In the genomic region with DNA sequence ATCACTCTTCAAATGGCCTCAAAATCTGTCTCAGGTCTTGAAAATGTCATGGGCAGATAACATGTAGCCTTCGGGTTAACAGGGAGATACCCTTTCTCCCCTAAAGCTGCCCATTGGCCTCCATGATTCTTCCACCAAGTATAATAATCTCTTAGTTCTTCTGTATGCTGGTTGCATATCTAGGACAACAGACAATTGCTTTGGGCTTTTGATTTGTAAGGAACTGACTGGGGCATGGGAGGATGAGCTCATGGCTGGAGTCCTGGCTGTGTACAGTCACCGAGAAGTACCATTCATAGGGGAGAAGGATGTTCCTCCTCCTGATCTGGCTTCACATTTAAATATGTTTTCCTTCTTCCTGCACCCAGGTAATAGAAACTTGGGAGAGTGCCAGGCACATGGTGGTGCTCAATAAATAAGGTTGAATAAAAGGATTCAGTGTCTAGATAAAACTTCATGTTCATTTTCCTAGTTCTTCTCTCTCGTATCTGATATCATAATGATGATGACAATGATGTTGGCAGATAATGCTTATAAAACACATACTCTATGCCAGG, we compare ENCODE assay signal across 2 cellular contexts.
A peak's percentile ranks its signal among the peaks of the same experiment; 100 is the strongest.
TF ChIP-seq lines count a peak whose summit lies in the region.

No MANE protein-coding gene starts in this region.

TF ChIP-seq in HCT116, 20 proteins besides CTCF, POLR2A, EP300 and RAD21:
- TF ChIP-seq ELF1 (IDR thresholded peaks at IDR 0.05; ENCODE audit: borderline replicate concordance, low read depth) (no peak), EZH2phosphoT487 (IDR thresholded peaks at IDR 0.05; ENCODE audit: borderline replicate concordance) (no peak), ZNF274 (IDR thresholded peaks at IDR 0.05; ENCODE audit: low read depth, low read length) (no peak), POLR2AphosphoS5 (IDR thresholded peaks at IDR 0.05; ENCODE audit: low read depth, low read length) (no peak), FOSL1 (IDR thresholded peaks at IDR 0.05; ENCODE audit: low read depth) (no peak), SRF (IDR thresholded peaks at IDR 0.05; ENCODE audit: low read depth) (no peak), EZH2 (IDR thresholded peaks at IDR 0.05) (no peak), SIN3A (IDR thresholded peaks at IDR 0.05; ENCODE audit: low read depth) (no peak), YY1 (IDR thresholded peaks at IDR 0.05; ENCODE audit: extremely low read depth, insufficient replicate concordance, low read depth, low read length) (no peak), ZFX (IDR thresholded peaks at IDR 0.05) (no peak), CEBPB (IDR thresholded peaks at IDR 0.05; ENCODE audit: low read depth) (no peak), JUND (IDR thresholded peaks at IDR 0.05) (no peak), EGR1 (IDR thresholded peaks at IDR 0.05; ENCODE audit: low read depth) (no peak), SP1 (IDR thresholded peaks at IDR 0.05; ENCODE audit: low read depth) (no peak)
- TF ChIP-seq, protein P1, sequence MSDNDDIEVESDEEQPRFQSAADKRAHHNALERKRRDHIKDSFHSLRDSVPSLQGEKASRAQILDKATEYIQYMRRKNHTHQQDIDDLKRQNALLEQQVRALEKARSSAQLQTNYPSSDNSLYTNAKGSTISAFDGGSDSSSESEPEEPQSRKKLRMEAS (IDR thresholded peaks at IDR 0.05) = no peak
- TF ChIP-seq, protein P2, sequence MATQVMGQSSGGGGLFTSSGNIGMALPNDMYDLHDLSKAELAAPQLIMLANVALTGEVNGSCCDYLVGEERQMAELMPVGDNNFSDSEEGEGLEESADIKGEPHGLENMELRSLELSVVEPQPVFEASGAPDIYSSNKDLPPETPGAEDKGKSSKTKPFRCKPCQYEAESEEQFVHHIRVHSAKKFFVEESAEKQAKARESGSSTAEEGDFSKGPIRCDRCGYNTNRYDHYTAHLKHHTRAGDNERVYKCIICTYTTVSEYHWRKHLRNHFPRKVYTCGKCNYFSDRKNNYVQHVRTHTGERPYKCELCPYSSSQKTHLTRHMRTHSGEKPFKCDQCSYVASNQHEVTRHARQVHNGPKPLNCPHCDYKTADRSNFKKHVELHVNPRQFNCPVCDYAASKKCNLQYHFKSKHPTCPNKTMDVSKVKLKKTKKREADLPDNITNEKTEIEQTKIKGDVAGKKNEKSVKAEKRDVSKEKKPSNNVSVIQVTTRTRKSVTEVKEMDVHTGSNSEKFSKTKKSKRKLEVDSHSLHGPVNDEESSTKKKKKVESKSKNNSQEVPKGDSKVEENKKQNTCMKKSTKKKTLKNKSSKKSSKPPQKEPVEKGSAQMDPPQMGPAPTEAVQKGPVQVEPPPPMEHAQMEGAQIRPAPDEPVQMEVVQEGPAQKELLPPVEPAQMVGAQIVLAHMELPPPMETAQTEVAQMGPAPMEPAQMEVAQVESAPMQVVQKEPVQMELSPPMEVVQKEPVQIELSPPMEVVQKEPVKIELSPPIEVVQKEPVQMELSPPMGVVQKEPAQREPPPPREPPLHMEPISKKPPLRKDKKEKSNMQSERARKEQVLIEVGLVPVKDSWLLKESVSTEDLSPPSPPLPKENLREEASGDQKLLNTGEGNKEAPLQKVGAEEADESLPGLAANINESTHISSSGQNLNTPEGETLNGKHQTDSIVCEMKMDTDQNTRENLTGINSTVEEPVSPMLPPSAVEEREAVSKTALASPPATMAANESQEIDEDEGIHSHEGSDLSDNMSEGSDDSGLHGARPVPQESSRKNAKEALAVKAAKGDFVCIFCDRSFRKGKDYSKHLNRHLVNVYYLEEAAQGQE (IDR thresholded peaks at IDR 0.05; ENCODE audit: low read depth) = no peak
- TF ChIP-seq, protein P3, sequence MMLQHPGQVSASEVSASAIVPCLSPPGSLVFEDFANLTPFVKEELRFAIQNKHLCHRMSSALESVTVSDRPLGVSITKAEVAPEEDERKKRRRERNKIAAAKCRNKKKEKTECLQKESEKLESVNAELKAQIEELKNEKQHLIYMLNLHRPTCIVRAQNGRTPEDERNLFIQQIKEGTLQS (IDR thresholded peaks at IDR 0.05) = no peak
- TF ChIP-seq, protein P4, sequence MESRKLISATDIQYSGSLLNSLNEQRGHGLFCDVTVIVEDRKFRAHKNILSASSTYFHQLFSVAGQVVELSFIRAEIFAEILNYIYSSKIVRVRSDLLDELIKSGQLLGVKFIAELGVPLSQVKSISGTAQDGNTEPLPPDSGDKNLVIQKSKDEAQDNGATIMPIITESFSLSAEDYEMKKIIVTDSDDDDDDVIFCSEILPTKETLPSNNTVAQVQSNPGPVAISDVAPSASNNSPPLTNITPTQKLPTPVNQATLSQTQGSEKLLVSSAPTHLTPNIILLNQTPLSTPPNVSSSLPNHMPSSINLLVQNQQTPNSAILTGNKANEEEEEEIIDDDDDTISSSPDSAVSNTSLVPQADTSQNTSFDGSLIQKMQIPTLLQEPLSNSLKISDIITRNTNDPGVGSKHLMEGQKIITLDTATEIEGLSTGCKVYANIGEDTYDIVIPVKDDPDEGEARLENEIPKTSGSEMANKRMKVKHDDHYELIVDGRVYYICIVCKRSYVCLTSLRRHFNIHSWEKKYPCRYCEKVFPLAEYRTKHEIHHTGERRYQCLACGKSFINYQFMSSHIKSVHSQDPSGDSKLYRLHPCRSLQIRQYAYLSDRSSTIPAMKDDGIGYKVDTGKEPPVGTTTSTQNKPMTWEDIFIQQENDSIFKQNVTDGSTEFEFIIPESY (IDR thresholded peaks at IDR 0.05; ENCODE audit: extremely low read depth, insufficient replicate concordance, low read length) = no peak

TF ChIP-seq in K562, 482 proteins besides CTCF, POLR2A, EP300 and RAD21:
- TF ChIP-seq CBFA2T2 (conservative IDR thresholded peaks at IDR 0.05) = peak; percentile 32; the same call in 1 of the 2 replicates
- TF ChIP-seq SMARCA5 (IDR thresholded peaks at IDR 0.05) = no peak
- TF ChIP-seq KDM1A (IDR thresholded peaks at IDR 0.05) = peak; percentile 23 to 25; a peak in 1 of 4 replicates
- TF ChIP-seq TCF3 (CRISPR knock-in tag; IDR thresholded peaks at IDR 0.05) = peak; percentile 53; the same call in 1 of the 2 replicates
- no peak for TF ChIP-seq GTF2A2 (tag; IDR thresholded peaks at IDR 0.05)
- TF ChIP-seq, protein P3 (IDR thresholded peaks at IDR 0.05) = peak; percentile 34; the same call in 1 of the 2 replicates
- TF ChIP-seq, protein P3 (CRISPR knock-in tag; conservative IDR thresholded peaks at IDR 0.05) = no peak
- TF ChIP-seq TAL1 (IDR thresholded peaks at IDR 0.05) = 0 out of 2 replicates have a peak, but pooled peaks have one; percentile 13
- peak; percentile 57; the same call in 1 of the 2 replicates for TF ChIP-seq CBFA2T3 (IDR thresholded peaks at IDR 0.05)
- TF ChIP-seq ARID1B (IDR thresholded peaks at IDR 0.05) = no peak
